Comparison of ENCODE assay signal across 8 cellular contexts in the genomic region with DNA sequence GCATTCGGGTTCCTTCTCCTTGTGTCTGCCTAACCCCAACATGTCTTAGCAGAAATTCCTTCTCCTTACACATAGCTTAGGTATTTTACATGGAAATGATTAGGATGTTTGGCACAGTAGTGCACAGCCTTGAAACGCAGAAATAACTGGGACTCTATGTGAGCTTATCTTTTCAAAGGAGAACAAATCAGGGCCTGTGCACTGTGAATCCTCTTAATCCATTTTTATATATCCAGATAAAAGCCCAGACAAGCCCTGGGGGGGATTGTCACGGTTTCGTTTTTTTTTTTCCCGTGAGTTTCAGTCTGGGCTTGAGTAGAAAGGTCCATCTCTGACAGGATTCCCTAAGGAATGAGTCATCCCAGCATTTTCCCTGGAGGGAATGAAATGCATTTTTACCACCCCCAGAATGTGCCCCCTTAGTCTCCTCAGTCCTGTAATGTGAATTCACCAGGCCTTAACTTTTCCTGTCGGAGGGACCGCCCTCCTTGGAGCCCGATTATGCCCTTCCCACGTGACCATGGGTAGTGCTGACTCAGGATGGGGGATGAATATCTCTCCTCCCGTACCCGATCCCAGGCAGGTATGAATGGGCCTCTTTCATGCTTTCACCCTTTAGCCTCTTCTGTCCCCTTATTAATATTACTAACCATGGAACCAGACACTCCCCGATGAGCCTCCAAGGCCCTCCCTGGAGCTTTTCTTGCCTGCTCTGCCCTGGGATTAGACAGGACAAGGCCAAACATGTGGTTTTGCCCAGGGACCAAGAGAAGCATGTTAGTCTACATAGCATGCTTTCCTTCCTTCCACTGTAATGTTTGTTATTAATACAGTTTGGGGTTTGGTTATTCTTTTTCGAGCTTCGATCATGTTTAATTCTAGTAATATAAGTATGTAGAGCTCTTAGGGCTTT. TPM values are rescaled to one million over a fixed set of nuclear protein-coding genes. Genes with fewer than 3 reads are reported as not detected.
DNase-seq lines count a peak whose midpoint lies in the region; ATAC-seq and TF ChIP-seq lines count a peak whose summit lies in the region.

No MANE protein-coding gene starts in this region.

- H3K79me2 ChIP-seq in HCT116 (ENCODE audit: insufficient read depth, low read length) = no peaks in the 10 kb centered on the region

- no TSS peak for BruUV-seq in HCT116 (replicated peaks; lab: Mats Ljungman, UMichigan)

- H3K4me3 Mint-ChIP-seq in activated T-cell treated with anti-CD3 and anti-CD28 coated beads, Interleukin-2, amount 50 U/mL, for 72 hours = no peak overlapping the region

- ATAC-seq in HCT116 = peak; percentile 84
- ATAC-seq in GM18909 (IDR thresholded peaks at IDR 0.05; ENCODE audit: poor library complexity, unreplicated experiment) = no peak
- no peak for ATAC-seq in HG02623 (IDR thresholded peaks at IDR 0.05; ENCODE audit: unreplicated experiment)
- no peak for ATAC-seq in activated T-cell treated with anti-CD3 and anti-CD28 coated beads, Interleukin-2, amount 50 U/mL, for 72 hours (replicated peaks in 1 of 2)
- ATAC-seq in HG02759 (IDR thresholded peaks at IDR 0.05; ENCODE audit: unreplicated experiment) = no peak

- H3K4me1 ChIP-seq in HCT116 (ENCODE audit: control insufficient read depth in 1 of 2, insufficient read depth in 2 of 2, low read length in 2 of 2) = peaks cover 32 to 44% of the 10 kb centered on the region in 2 experiments

- no peaks in the 10 kb centered on the region for H3K27me3 ChIP-seq in HCT116 (ENCODE audit: insufficient read depth, low read length)

- peak overlapping the region; percentile 94 for H3K27ac ChIP-seq in HCT116 (ENCODE audit: low read depth, low read length)

- H3K4me2 ChIP-seq in HCT116 (ENCODE audit: low read length) = peak overlapping the region; percentile 72

- in situ Hi-C loops in astrocyte of the spinal cord (cut with HindIII; ENCODE audit: low sequenced_read_pairs) = loop anchor here (25.0 kb wide), 2 partner anchors 106 to 181 kb away; no protein-coding TSS in a partner anchor

- RAD21 ChIA-PET in HCT116 (lab: Charles Lee; ENCODE audit: low non-redundant PET in 1 of 2, low total read pairs in 2 of 2, uncharacterized antibody in 2 of 2, unreplicated experiment in 2 of 2) = interaction anchor here in 1 of 2 experiments (0.6 to 1.1 kb wide), 2 partner anchors 16 to 81 kb away, joined by 3 to 4 read pairs; no protein-coding TSS in a partner anchor

- TF ChIP-seq CTCF in HCT116 (IDR thresholded peaks at IDR 0.05 in 2 of 3, conservative IDR thresholded peaks at IDR 0.05 in 1 of 3; ENCODE audit: borderline replicate concordance in 1 of 3, insufficient read depth in 1 of 3, low read depth in 2 of 3, low read length in 2 of 3) (no peak), astrocyte of the spinal cord (IDR thresholded peaks at IDR 0.05; ENCODE audit: low read depth, low read length) (no peak)

- H3K9ac ChIP-seq in HCT116 (ENCODE audit: low read length) = peak overlapping the region; percentile 62

- TF ChIP-seq POLR2A in HCT116 (IDR thresholded peaks at IDR 0.05; ENCODE audit: borderline replicate concordance, extremely low read depth, insufficient read depth, insufficient read length) = peak; percentile 44

- DNase-seq in HCT116 (ENCODE audit: low read depth, low spot score) = peak; percentile 67
- DNase-seq in astrocyte of the spinal cord (ENCODE audit: low read depth, low spot score) = peak; percentile 89
- DNase-seq in iPS-NIHi7 (ENCODE audit: extremely low spot score) = peak; percentile 65
- DNase-seq in stromal cell of bone marrow (ENCODE audit: low read depth) = peak; percentile 49
- DNase-seq in activated T-cell treated with anti-CD3 and anti-CD28 coated beads, Interleukin-2, amount 50 U/mL, for 72 hours = no peak

- no peaks in the 10 kb centered on the region for H3K36me3 ChIP-seq in HCT116 (ENCODE audit: control insufficient read depth in 1 of 2, insufficient read depth in 2 of 2, low read length in 2 of 2)

- POLR2A ChIA-PET in HCT116 (lab: Charles Lee) = interaction anchor here (0.6 to 1.3 kb wide), 6 partner anchors 16 to 207 kb away, joined by 3 to 4 read pairs (median 3); partner anchors contain the start of gene NAA20

- H3K4me3 ChIP-seq in HCT116 (replicated peaks in 1 of 2; ENCODE audit: low read depth in 1 of 2, low read length in 2 of 2) (peak overlapping the region; percentile 37 to 49), astrocyte of the spinal cord (ENCODE audit: low read depth, low read length) (no peak overlapping the region)

- peak overlapping the region; percentile 62 for H2AFZ ChIP-seq in HCT116 (ENCODE audit: low read depth, low read length, poor library complexity, severe bottlenecking)

- no peaks in the 10 kb centered on the region for H4K20me1 ChIP-seq in HCT116 (ENCODE audit: insufficient read depth)

- no peaks in the 10 kb centered on the region for H3K9me3 Mint-ChIP-seq in activated T-cell treated with anti-CD3 and anti-CD28 coated beads, Interleukin-2, amount 50 U/mL, for 72 hours

- peaks cover 5% of the 10 kb centered on the region for H3K27me3 Mint-ChIP-seq in activated T-cell treated with anti-CD3 and anti-CD28 coated beads, Interleukin-2, amount 50 U/mL, for 72 hours (ENCODE audit: low read depth)

- H3K36me3 Mint-ChIP-seq in activated T-cell treated with anti-CD3 and anti-CD28 coated beads, Interleukin-2, amount 50 U/mL, for 72 hours (ENCODE audit: insufficient read depth in 2 of 2) = no peaks in the 10 kb centered on the region

- H3K9me2 ChIP-seq in HCT116 (ENCODE audit: insufficient read depth) = no peaks in the 10 kb centered on the region

- H3K4me1 Mint-ChIP-seq in activated T-cell treated with anti-CD3 and anti-CD28 coated beads, Interleukin-2, amount 50 U/mL, for 72 hours (ENCODE audit: low read depth) = no peaks in the 10 kb centered on the region

- intact Hi-C loops in HCT116 (cut with micrococcal nuclease) = no loop called here

- no peak for TF ChIP-seq RAD21 in HCT116 (IDR thresholded peaks at IDR 0.05; ENCODE audit: low read depth)

- H3K9me3 ChIP-seq in HCT116 (ENCODE audit: control insufficient read depth in 1 of 2, insufficient read depth in 1 of 2, low read depth in 1 of 2, low read length in 2 of 2) = no peaks in the 10 kb centered on the region

- CTCF ChIA-PET in HCT116 (lab: Charles Lee) = interaction anchor here (0.9 to 2.8 kb wide), 6 partner anchors 9 to 210 kb away, joined by 5 to 14 read pairs (median 6); partner anchors contain the start of gene NAA20

- H3K27ac Mint-ChIP-seq in activated T-cell treated with anti-CD3 and anti-CD28 coated beads, Interleukin-2, amount 50 U/mL, for 72 hours = no peak overlapping the region

TF ChIP-seq in HCT116, 20 proteins besides CTCF, POLR2A, EP300 and RAD21 (continues in another document):
- peak; percentile 22; the same call in 1 of the 2 replicates for TF ChIP-seq MAX (IDR thresholded peaks at IDR 0.05)
- peak; percentile 41; the same call in 1 of the 2 replicates for TF ChIP-seq ZFX (IDR thresholded peaks at IDR 0.05)
- TF ChIP-seq SRF (IDR thresholded peaks at IDR 0.05; ENCODE audit: low read depth) = no peak
- TF ChIP-seq TCF7L2 (IDR thresholded peaks at IDR 0.05; ENCODE audit: borderline replicate concordance, extremely low read depth, insufficient read depth, insufficient read length) = no peak
- TF ChIP-seq POLR2AphosphoS5 (IDR thresholded peaks at IDR 0.05; ENCODE audit: low read depth, low read length) = 0 out of 2 replicates have a peak, but pooled peaks have one; percentile 21
- TF ChIP-seq ZNF274 (IDR thresholded peaks at IDR 0.05; ENCODE audit: low read depth, low read length) = no peak
- peak; percentile 77 for TF ChIP-seq JUND (IDR thresholded peaks at IDR 0.05)
- TF ChIP-seq EGR1 (IDR thresholded peaks at IDR 0.05; ENCODE audit: low read depth) = no peak
- TF ChIP-seq YY1 (IDR thresholded peaks at IDR 0.05; ENCODE audit: extremely low read depth, insufficient replicate concordance, low read depth, low read length) = no peak
- TF ChIP-seq, protein P1, sequence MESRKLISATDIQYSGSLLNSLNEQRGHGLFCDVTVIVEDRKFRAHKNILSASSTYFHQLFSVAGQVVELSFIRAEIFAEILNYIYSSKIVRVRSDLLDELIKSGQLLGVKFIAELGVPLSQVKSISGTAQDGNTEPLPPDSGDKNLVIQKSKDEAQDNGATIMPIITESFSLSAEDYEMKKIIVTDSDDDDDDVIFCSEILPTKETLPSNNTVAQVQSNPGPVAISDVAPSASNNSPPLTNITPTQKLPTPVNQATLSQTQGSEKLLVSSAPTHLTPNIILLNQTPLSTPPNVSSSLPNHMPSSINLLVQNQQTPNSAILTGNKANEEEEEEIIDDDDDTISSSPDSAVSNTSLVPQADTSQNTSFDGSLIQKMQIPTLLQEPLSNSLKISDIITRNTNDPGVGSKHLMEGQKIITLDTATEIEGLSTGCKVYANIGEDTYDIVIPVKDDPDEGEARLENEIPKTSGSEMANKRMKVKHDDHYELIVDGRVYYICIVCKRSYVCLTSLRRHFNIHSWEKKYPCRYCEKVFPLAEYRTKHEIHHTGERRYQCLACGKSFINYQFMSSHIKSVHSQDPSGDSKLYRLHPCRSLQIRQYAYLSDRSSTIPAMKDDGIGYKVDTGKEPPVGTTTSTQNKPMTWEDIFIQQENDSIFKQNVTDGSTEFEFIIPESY (IDR thresholded peaks at IDR 0.05; ENCODE audit: extremely low read depth, insufficient replicate concordance, low read length) = no peak
- no peak; the same call in 1 of the 2 replicates for TF ChIP-seq SIN3A (IDR thresholded peaks at IDR 0.05; ENCODE audit: low read depth)
- TF ChIP-seq FOSL1 (IDR thresholded peaks at IDR 0.05; ENCODE audit: low read depth) = peak; percentile 52
- no peak for TF ChIP-seq EZH2phosphoT487 (IDR thresholded peaks at IDR 0.05; ENCODE audit: borderline replicate concordance)
- peak; percentile 34; the same call in 1 of the 2 replicates for TF ChIP-seq CBX3 (IDR thresholded peaks at IDR 0.05; ENCODE audit: low read depth)
- TF ChIP-seq ELF1 (IDR thresholded peaks at IDR 0.05; ENCODE audit: borderline replicate concordance, low read depth) = no peak
- no peak for TF ChIP-seq CEBPB (IDR thresholded peaks at IDR 0.05; ENCODE audit: low read depth)
- peak; percentile 35; the same call in 1 of the 2 replicates for TF ChIP-seq SP1 (IDR thresholded peaks at IDR 0.05; ENCODE audit: low read depth)

RNA-seq across cellular contexts. Expression of gene NAA20, which starts 23.9 kb away (rescaled TPM):
- 71.5 TPM for total RNA-seq in HCT116 (2021; ENCODE audit: unreplicated experiment)
- polyA plus RNA-seq in HCT116 (2012) = 38.9 and 53.5 TPM in 2 replicates
- total RNA-seq in activated T-cell treated with anti-CD3 and anti-CD28 coated beads, Interleukin-2, amount 50 U/mL, for 72 hours = 10 to 100 TPM; 62.9 to 72.5 TPM

RNA-seq across cellular contexts. Expression of gene CRNKL1, which starts 59.0 kb away (rescaled TPM):
- 20.4 TPM for total RNA-seq in HCT116 (2021; ENCODE audit: unreplicated experiment)
- polyA plus RNA-seq in HCT116 (2012) = 9.6 and 12.1 TPM in 2 replicates
- total RNA-seq in activated T-cell treated with anti-CD3 and anti-CD28 coated beads, Interleukin-2, amount 50 U/mL, for 72 hours = 10 to 100 TPM; 22.3 to 27.9 TPM

RNA-seq across cellular contexts. Expression of gene CFAP61, which starts 59.1 kb away (rescaled TPM):
- 1.7 TPM for total RNA-seq in HCT116 (2021; ENCODE audit: unreplicated experiment)
- polyA plus RNA-seq in HCT116 (2012) = 0.84 and 0.86 TPM in 2 replicates
- total RNA-seq in activated T-cell treated with anti-CD3 and anti-CD28 coated beads, Interleukin-2, amount 50 U/mL, for 72 hours = not detected

Comparison
In these comparisons a context has a peak if more than half of its experiments do, and no peak if none do; other contexts are left out.
1. DNase-seq: peak in HCT116 (single experiment), astrocyte of the spinal cord (single experiment), iPS-NIHi7 (single experiment) and stromal cell of bone marrow (single experiment); none in activated T-cell treated with anti-CD3 and anti-CD28 coated beads, Interleukin-2, amount 50 U/mL, for 72 hours (0 of 2).